In genomic region chr20:54140067-54140466, GRCh38 we compare ENCODE assay signal across 37 cellular contexts. TPM values are rescaled to one million over a fixed set of nuclear protein-coding genes. Genes with fewer than 3 reads are reported as not detected.
DNase-seq lines count a peak whose midpoint lies in the region; ATAC-seq, FAIRE-seq and TF ChIP-seq lines count a peak whose summit lies in the region.
"Had no signal": no experiment of that assay in that cellular context is flagged by ENCODE, and none has a peak within 500 bp of the region (broad histone marks: within the 10 kb centered on the region; RNA-seq: fewer than 3 reads in every experiment).

No MANE protein-coding gene starts in this region.

- H3K4me3 ChIP-seq in SK-N-SH (ENCODE audit: low read depth in 2 of 2, low read length in 1 of 2) = no peak overlapping the region
- no peak overlapping the region for H3K4me3 ChIP-seq in SJCRH30
- H3K4me3 ChIP-seq in keratinocyte (ENCODE audit: control insufficient read depth in 2 of 3, extremely low read depth in 1 of 3, insufficient read depth in 2 of 3, low read depth in 1 of 3, low read length in 3 of 3) = no peak overlapping the region
- H3K4me3 ChIP-seq in thyroid gland (replicated peaks in 1 of 3) = no peak overlapping the region
- H3K4me3 ChIP-seq: heart left ventricle, sigmoid colon had no signal

- no peak for TF ChIP-seq RAD21 in SK-N-SH (IDR thresholded peaks at IDR 0.05; ENCODE audit: low read length)

- H3K9me3 ChIP-seq in SK-N-SH (no peaks in the 10 kb centered on the region), SJCRH30 (replicated peaks) (peaks cover 11% of the 10 kb centered on the region; the same call in 1 of the 2 replicates), keratinocyte (ENCODE audit: control insufficient read depth, low read depth, low read length) (peaks cover 8% of the 10 kb centered on the region), thyroid gland (no peaks in the 10 kb centered on the region)
- H3K9me3 ChIP-seq: neutrophil had no signal

- ATAC-seq in SK-N-SH treated with all-trans-retinoic acid at 6 μM for 48 hours = no peak
- no peak for ATAC-seq in GM18907 (IDR thresholded peaks at IDR 0.05; ENCODE audit: unreplicated experiment)
- ATAC-seq: activated naive CD8-positive, alpha-beta T cell treated with anti-CD3 and anti-CD28 coated beads, Interleukin-2, amount 50 U/mL, for 24 hours; esophagus mucosa; heart left ventricle; naive thymus-derived CD4-positive, alpha-beta T cell; stimulated activated effector memory CD8-positive, alpha-beta T cell treated with anti-CD3 and anti-CD28 coated beads, Interleukin-12 subunit alpha, Interleukin-12 subunit beta, amount 100 ng/mL, for 72 hours had no signal

- no peak overlapping the region for H3K4me3 Mint-ChIP-seq in activated naive CD4-positive, alpha-beta T cell treated with anti-CD3 and anti-CD28 coated beads for 36 hours
- H3K4me3 Mint-ChIP-seq: activated CD4-positive, alpha-beta T cell treated with anti-CD3 and anti-CD28 coated beads, Interleukin-2, amount 10 ng/mL, durations not matched to agents 24 days and 14 days; activated naive CD8-positive, alpha-beta T cell treated with anti-CD3 and anti-CD28 coated beads, Interleukin-2, amount 50 U/mL, for 24 hours; activated T-cell treated with anti-CD3 and anti-CD28 coated beads, Interleukin-2, amount 50 U/mL, for 24 hours; dendritic cell treated with granulocyte-macrophage colony-stimulating factor and Interleukin-4, amounts not matched to agents 40 ng/mL and 50 ng/mL, for 4 days; endodermal cell; naive thymus-derived CD4-positive, alpha-beta T cell; stimulated activated effector memory CD8-positive, alpha-beta T cell treated with anti-CD3 and anti-CD28 coated beads, Interleukin-12 subunit alpha, Interleukin-12 subunit beta, amount 100 ng/mL, for 72 hours; type B pancreatic cell had no signal

- peaks cover 0 to 6% of the 10 kb centered on the region in 2 experiments; a peak in 2 of 4 replicates for H3K4me1 ChIP-seq in SK-N-SH (ENCODE audit: control insufficient read depth in 1 of 2, insufficient read depth in 2 of 2, low read depth in 1 of 2, low read length in 1 of 2)
- peaks cover 38% of the 10 kb centered on the region for H3K4me1 ChIP-seq in SJCRH30
- H3K4me1 ChIP-seq in keratinocyte (ENCODE audit: control insufficient read depth, extremely low read depth, insufficient read depth, low read length) = peaks cover 26% of the 10 kb centered on the region
- peaks cover 7 to 11% of the 10 kb centered on the region in 2 donors for H3K4me1 ChIP-seq in thyroid gland
- H3K4me1 ChIP-seq: heart left ventricle, sigmoid colon had no signal

- H3K79me2 ChIP-seq in SK-N-SH (ENCODE audit: insufficient read depth) (no peaks in the 10 kb centered on the region), keratinocyte (ENCODE audit: control insufficient read depth, insufficient read depth, low read length) (no peaks in the 10 kb centered on the region)

- CTCF ChIA-PET in SK-N-SH (lab: Yijun Ruan, JAX) = interaction anchor here (0.8 to 5.2 kb wide), 3 partner anchors 44 to 68 kb away, joined by 3 to 22 read pairs (median 3); partner anchors contain the start of gene PFDN4
- CTCF ChIA-PET in activated naive CD4-positive, alpha-beta T cell treated with anti-CD3 and anti-CD28 coated beads for 36 hours (lab: Charles Lee) = interaction anchor here (1.4 kb wide), 1 partner anchor 373 kb away, joined by 3 read pairs; no protein-coding TSS in a partner anchor

- H2AFZ ChIP-seq in SK-N-SH (ENCODE audit: low read depth) = no peak overlapping the region
- H2AFZ ChIP-seq in keratinocyte (ENCODE audit: control insufficient read depth, low read length) = no peak overlapping the region

- no peaks in the 10 kb centered on the region for H3K4me1 Mint-ChIP-seq in activated naive CD4-positive, alpha-beta T cell treated with anti-CD3 and anti-CD28 coated beads for 36 hours (ENCODE audit: low read depth)
- H3K4me1 Mint-ChIP-seq: activated CD4-positive, alpha-beta T cell treated with anti-CD3 and anti-CD28 coated beads, Interleukin-2, amount 10 ng/mL, durations not matched to agents 24 days and 14 days; activated naive CD8-positive, alpha-beta T cell treated with anti-CD3 and anti-CD28 coated beads, Interleukin-2, amount 50 U/mL, for 24 hours; endodermal cell; naive thymus-derived CD4-positive, alpha-beta T cell; stimulated activated effector memory CD8-positive, alpha-beta T cell treated with anti-CD3 and anti-CD28 coated beads, Interleukin-12 subunit alpha, Interleukin-12 subunit beta, amount 100 ng/mL, for 72 hours had no signal

- no peaks in the 10 kb centered on the region for H3K9me2 ChIP-seq in SK-N-SH

- FAIRE-seq in keratinocyte (lab: Jason Lieb, UNC) = no peak
- FAIRE-seq: kidney had no signal

- dilution Hi-C loops in keratinocyte (cut with MboI; ENCODE audit: extremely low pct_ligation_motif_present, low sequenced_read_pairs) = no loop called here

- peaks cover 12% of the 10 kb centered on the region for H3K27me3 Mint-ChIP-seq in activated naive CD4-positive, alpha-beta T cell treated with anti-CD3 and anti-CD28 coated beads for 36 hours (ENCODE audit: low read depth)
- H3K27me3 Mint-ChIP-seq: progenitor cell of endocrine pancreas, type B pancreatic cell had no signal

- H4K20me1 ChIP-seq in SK-N-SH (ENCODE audit: insufficient read depth) = no peaks in the 10 kb centered on the region
- no peaks in the 10 kb centered on the region for H4K20me1 ChIP-seq in keratinocyte (ENCODE audit: control insufficient read depth, extremely low read depth, insufficient read depth, low read length)

- H3K4me2 ChIP-seq in SK-N-SH (no peak overlapping the region), keratinocyte (ENCODE audit: control insufficient read depth, extremely low read depth, insufficient read depth, low read depth, low read length) (peak overlapping the region; percentile 29)

- no peak for TF ChIP-seq POLR2A in thyroid gland (IDR thresholded peaks at IDR 0.05)

- POLR2A ChIA-PET in SK-N-SH (lab: Yijun Ruan, JAX) = no interaction called here

- H3K27me3 ChIP-seq in SK-N-SH (ENCODE audit: insufficient read depth) = no peaks in the 10 kb centered on the region
- no peaks in the 10 kb centered on the region for H3K27me3 ChIP-seq in SJCRH30
- no peaks in the 10 kb centered on the region for H3K27me3 ChIP-seq in keratinocyte (ENCODE audit: control insufficient read depth, extremely low read depth, insufficient read depth, low read length)
- no peaks in the 10 kb centered on the region for H3K27me3 ChIP-seq in thyroid gland
- H3K27me3 ChIP-seq: sigmoid colon had no signal

- no peaks in the 10 kb centered on the region for H3K9me3 Mint-ChIP-seq in activated naive CD4-positive, alpha-beta T cell treated with anti-CD3 and anti-CD28 coated beads for 36 hours
- H3K9me3 Mint-ChIP-seq: activated CD4-positive, alpha-beta T cell treated with anti-CD3 and anti-CD28 coated beads, Interleukin-2, amount 10 ng/mL, durations not matched to agents 24 days and 14 days; activated naive CD8-positive, alpha-beta T cell treated with anti-CD3 and anti-CD28 coated beads, Interleukin-2, amount 50 U/mL, for 24 hours; activated T-cell treated with anti-CD3 and anti-CD28 coated beads, Interleukin-2, amount 50 U/mL, for 24 hours; dendritic cell treated with granulocyte-macrophage colony-stimulating factor and Interleukin-4, amounts not matched to agents 40 ng/mL and 50 ng/mL, for 4 days; stimulated activated effector memory CD8-positive, alpha-beta T cell treated with anti-CD3 and anti-CD28 coated beads, Interleukin-12 subunit alpha, Interleukin-12 subunit beta, amount 100 ng/mL, for 72 hours had no signal

- no peak overlapping the region for H3K27ac Mint-ChIP-seq in activated naive CD4-positive, alpha-beta T cell treated with anti-CD3 and anti-CD28 coated beads for 36 hours
- H3K27ac Mint-ChIP-seq: activated CD4-positive, alpha-beta T cell treated with anti-CD3 and anti-CD28 coated beads, Interleukin-2, amount 10 ng/mL, durations not matched to agents 24 days and 14 days; activated naive CD8-positive, alpha-beta T cell treated with anti-CD3 and anti-CD28 coated beads, Interleukin-2, amount 50 U/mL, for 24 hours; activated T-cell treated with anti-CD3 and anti-CD28 coated beads, Interleukin-2, amount 50 U/mL, for 24 hours; dendritic cell treated with granulocyte-macrophage colony-stimulating factor and Interleukin-4, amounts not matched to agents 40 ng/mL and 50 ng/mL, for 4 days; endodermal cell; naive thymus-derived CD4-positive, alpha-beta T cell; progenitor cell of endocrine pancreas; stimulated activated effector memory CD8-positive, alpha-beta T cell treated with anti-CD3 and anti-CD28 coated beads, Interleukin-12 subunit alpha, Interleukin-12 subunit beta, amount 100 ng/mL, for 72 hours; type B pancreatic cell had no signal

- peaks cover 29% of the 10 kb centered on the region for H3F3A ChIP-seq in SK-N-SH (replicated peaks; ENCODE audit: insufficient read depth)

- 45% methylated on average over 6 of the region's 6 CpGs for WGBS in SK-N-SH (ENCODE audit: low lambda C conversion rate)
- WGBS in thyroid gland, 2 donors = 61 to 69% methylated on average over 6 of the region's 6 CpGs

- no peak for TF ChIP-seq CTCF in SK-N-SH (IDR thresholded peaks at IDR 0.05)
- no peak for TF ChIP-seq CTCF in keratinocyte (optimal IDR thresholded peaks at IDR 0.05 in 1 of 3, IDR thresholded peaks at IDR 0.05 in 1 of 3, conservative IDR thresholded peaks at IDR 0.05 in 1 of 3; ENCODE audit: extremely low read depth in 1 of 3, insufficient read depth in 2 of 3, low read length in 3 of 3)
- no peak for TF ChIP-seq CTCF in thyroid gland (IDR thresholded peaks at IDR 0.05)

- DNase-seq in SK-N-SH (no peak), SJCRH30 (no peak), keratinocyte (ENCODE audit: low read depth, low spot score) (no peak), thyroid gland (peak; percentile 37 to 54), ecto neural progenitor cell (ENCODE audit: low spot score) (no peak)
- no peak for DNase-seq in activated naive CD4-positive, alpha-beta T cell treated with anti-CD3 and anti-CD28 coated beads for 36 hours
- DNase-seq: activated CD4-positive, alpha-beta T cell treated with anti-CD3 and anti-CD28 coated beads, Interleukin-2, amount 10 ng/mL, durations not matched to agents 24 days and 14 days; activated gamma-delta T cell treated with Interleukin-2 at 50 U/mL for 16 hours; activated naive CD8-positive, alpha-beta T cell treated with anti-CD3 and anti-CD28 coated beads, Interleukin-2, amount 50 U/mL, for 24 hours; activated T-cell treated with anti-CD3 and anti-CD28 coated beads, Interleukin-2, amount 50 U/mL, for 24 hours; DND-41; endodermal cell; GOT3; heart left ventricle; kidney; midbrain; naive thymus-derived CD4-positive, alpha-beta T cell; NCI-H1436; NCI-H2081 treated with DMSO at 0.1 percent for 48 hours; NCI-H345; NCI-H69; SHP77 treated with DMSO at 0.1 percent for 48 hours; sigmoid colon; stimulated activated CD4-positive, alpha-beta T cell treated with anti-CD3 and anti-CD28 coated beads, Interleukin-15, amount 100 ng/mL, for 24 hours; T-helper 9 cell; WERI-Rb-1 had no signal

- peak overlapping the region; percentile 56; the same call in 1 of the 2 replicates for H3K9ac ChIP-seq in SK-N-SH
- peak overlapping the region; percentile 19 for H3K9ac ChIP-seq in keratinocyte (ENCODE audit: control insufficient read depth, extremely low read depth, insufficient read depth, low read length)

- intact Hi-C loops in thyroid gland (cut with DNase I) = no loop called here
- intact Hi-C loops in activated naive CD4-positive, alpha-beta T cell treated with anti-CD3 and anti-CD28 coated beads for 36 hours (cut with micrococcal nuclease) = no loop called here

- no peaks in the 10 kb centered on the region for H3K9me1 ChIP-seq in keratinocyte (ENCODE audit: control insufficient read depth, extremely low read depth, insufficient read depth, low read length)

- no peaks in the 10 kb centered on the region for H3K36me3 Mint-ChIP-seq in activated naive CD4-positive, alpha-beta T cell treated with anti-CD3 and anti-CD28 coated beads for 36 hours (ENCODE audit: low read depth)
- H3K36me3 Mint-ChIP-seq: naive thymus-derived CD4-positive, alpha-beta T cell; stimulated activated effector memory CD8-positive, alpha-beta T cell treated with anti-CD3 and anti-CD28 coated beads, Interleukin-12 subunit alpha, Interleukin-12 subunit beta, amount 100 ng/mL, for 72 hours had no signal

- H3K36me3 ChIP-seq in SK-N-SH (replicated peaks in 1 of 2; ENCODE audit: control insufficient read depth in 1 of 2, insufficient read depth in 2 of 2, low read length in 1 of 2) (no peaks in the 10 kb centered on the region), SJCRH30 (no peaks in the 10 kb centered on the region), keratinocyte (ENCODE audit: control insufficient read depth in 2 of 2, extremely low read depth in 1 of 2, insufficient read depth in 2 of 2, low read length in 2 of 2) (no peaks in the 10 kb centered on the region), thyroid gland (no peaks in the 10 kb centered on the region)
- H3K36me3 ChIP-seq: heart left ventricle, neutrophil, sigmoid colon, WERI-Rb-1 had no signal

- H3K27ac ChIP-seq in SK-N-SH (ENCODE audit: low read depth in 2 of 2, low read length in 1 of 2) = peak overlapping the region in 1 of 2 experiments; percentile 81; a peak in 2 of 4 replicates
- H3K27ac ChIP-seq in SJCRH30 = peak overlapping the region; percentile 54
- H3K27ac ChIP-seq in keratinocyte (ENCODE audit: control insufficient read depth, insufficient read depth, low read length) = peak overlapping the region; percentile 80
- H3K27ac ChIP-seq in thyroid gland = peak overlapping the region in 2 of 3 donors; percentile 2 to 40
- H3K27ac ChIP-seq: 22Rv1, heart left ventricle, neutrophil, sigmoid colon, WERI-Rb-1 had no signal

- no peak for TF ChIP-seq EP300 in SK-N-SH (IDR thresholded peaks at IDR 0.05; ENCODE audit: borderline replicate concordance in 1 of 2, low read depth in 1 of 2, low read length in 1 of 2)

RNA-seq across cellular contexts. Expression of gene CYP24A1, which starts 33.7 kb away (rescaled TPM):
- 8.8 and 9.1 TPM in 2 replicates for polyA plus RNA-seq in SK-N-SH (2012; rRNA removed)
- 6.8 and 6.9 TPM in 2 replicates for polyA plus RNA-seq in SK-N-SH (2012; cell fraction: cytosol; rRNA removed)
- 9.5 and 17.7 TPM in 2 replicates for polyA plus RNA-seq in SK-N-SH (2012; cell fraction: nucleus; rRNA removed)
- not detected in 2 replicates for total RNA-seq in SJCRH30 (2014; rRNA removed; shearing (Covaris generic))
- polyA plus RNA-seq in keratinocyte = 7.3 to 18.2 TPM (median 7.7 TPM) in 3 replicates
- not detected for polyA plus RNA-seq in keratinocyte (2011; ENCODE audit: low read depth)
- 4.8 and 7.8 TPM in 2 replicates for polyA plus RNA-seq in keratinocyte (2011; cell fraction: cytosol; rRNA removed)
- polyA plus RNA-seq in keratinocyte (2011; cell fraction: nucleus; rRNA removed) = 34.1 and 38.0 TPM in 2 replicates
- 5.9 TPM in 1 of 2 replicates, not detected in the other for polyA plus RNA-seq in keratinocyte (2012; ENCODE audit: low replicate concordance)
- polyA minus RNA-seq in keratinocyte = 21.2 to 41.0 TPM (median 33.8 TPM) in 3 replicates
- 27.0 TPM for polyA minus RNA-seq in keratinocyte (2011; cell fraction: cytosol; rRNA and poly(A)+ RNA removed)
- 18.9 and 23.8 TPM in 2 replicates for polyA minus RNA-seq in keratinocyte (2011; cell fraction: nucleus; rRNA and poly(A)+ RNA removed)
- 1 to 10 TPM in 1 of 4 donors, under 1 TPM in 2, not detected in 1; 0.44 to 6.6 (median 0.67) TPM for total RNA-seq in thyroid gland
- total RNA-seq in activated naive CD4-positive, alpha-beta T cell treated with anti-CD3 and anti-CD28 coated beads for 36 hours = not detected
- total RNA-seq: activated CD4-positive, alpha-beta T cell treated with anti-CD3 and anti-CD28 coated beads, Interleukin-2, amount 10 ng/mL, durations not matched to agents 24 days and 14 days; fibroblast of villous mesenchyme; heart left ventricle; liver; progenitor cell of endocrine pancreas; sigmoid colon had no signal
- polyA plus RNA-seq: heart left ventricle; liver; naive thymus-derived CD4-positive, alpha-beta T cell had no signal

Comparison
In these comparisons a context has a peak if more than half of its experiments do, and no peak if none do; other contexts are left out.
1. DNase-seq: peak in thyroid gland (2 of 2); none in SK-N-SH (single experiment), SJCRH30 (0 of 2), keratinocyte (single experiment), activated naive CD4-positive, alpha-beta T cell treated with anti-CD3 and anti-CD28 coated beads for 36 hours (single experiment) and ecto neural progenitor cell (single experiment).